8 cellular contexts compared by ENCODE assay signal in genomic region chr3:149752051-149752787, GRCh38. TPM values are rescaled to one million over a fixed set of nuclear protein-coding genes. Genes with fewer than 3 reads are reported as not detected.
A peak's percentile ranks its signal among the peaks of the same experiment; 100 is the strongest.
DNase-seq lines count a peak whose midpoint lies in the region; ATAC-seq and TF ChIP-seq lines count a peak whose summit lies in the region.

Gene COMMD2 (minus strand): TSS chr3:149752489. CDS start chr3:149752444, 45 bp downstream.

- DNase-seq in GM19238 (ENCODE audit: insufficient read length, low spot score) (peak; percentile 62), NCI-H510A treated with DMSO at 0.1 percent for 48 hours (lab: John Stamatoyannopoulos, UW) (peak; percentile 88), dedifferentiated amniotic fluid mesenchymal stem cell (ENCODE audit: extremely low spot score) (peak; percentile 87), left lung (peak; percentile 76 to 92)
- DNase-seq in activated CD4-positive, alpha-beta T cell treated with anti-CD3 and anti-CD28 coated beads, Interleukin-2, amount 10 ng/mL, durations not matched to agents 7 days and 5 days, result peak; percentile 78
- peak; percentile 67 to 70 for DNase-seq in stimulated activated CD4-positive, alpha-beta T cell treated with anti-CD3 and anti-CD28 coated beads, Interleukin-2, amount 100 ng/mL, for 48 hours

- ATAC-seq in HG03442 (IDR thresholded peaks at IDR 0.05; ENCODE audit: unreplicated experiment), result peak; percentile 97
- ATAC-seq in left lung, result peak; percentile 99

- H3K9me3 ChIP-seq in BLaER1 (no peaks in the 10 kb centered on the region), left lung (no peaks in the 10 kb centered on the region)

- peak within 1 kb of the TSS; percentile 93 for H3K4me3 ChIP-seq in BLaER1
- peak within 1 kb of the TSS; percentile 68 to 86 for H3K4me3 ChIP-seq in left lung

- peaks cover 23% of the 10 kb centered on the region for H3K4me1 ChIP-seq in BLaER1
- peaks cover 0 to 24% of the 10 kb centered on the region in 2 donors for H3K4me1 ChIP-seq in left lung

- H4K20me1 ChIP-seq in BLaER1, result no peaks in the 10 kb centered on the region

- H3K9ac ChIP-seq in BLaER1, result peak within 1 kb of the TSS; percentile 78

- H3K4me1 Mint-ChIP-seq in activated CD4-positive, alpha-beta T cell treated with anti-CD3 and anti-CD28 coated beads, Interleukin-2, amount 10 ng/mL, durations not matched to agents 7 days and 5 days, result peaks cover 37% of the 10 kb centered on the region

- H3K4me3 Mint-ChIP-seq in activated CD4-positive, alpha-beta T cell treated with anti-CD3 and anti-CD28 coated beads, Interleukin-2, amount 10 ng/mL, durations not matched to agents 7 days and 5 days, result peak within 1 kb of the TSS; percentile 95

- CTCF ChIA-PET in activated CD4-positive, alpha-beta T cell treated with anti-CD3 and anti-CD28 coated beads, Interleukin-2, amount 10 ng/mL, durations not matched to agents 7 days and 5 days (lab: Charles Lee), result interaction anchor here (1.4 to 1.5 kb wide), 3 partner anchors 19 to 179 kb away, joined by 4 to 6 read pairs (median 6); no protein-coding TSS in a partner anchor

- H3K4me2 ChIP-seq in BLaER1, result peak within 1 kb of the TSS; percentile 81

- no peak for TF ChIP-seq CTCF in left lung (IDR thresholded peaks at IDR 0.05)

- POLR2A ChIA-PET in activated CD4-positive, alpha-beta T cell treated with anti-CD3 and anti-CD28 coated beads, Interleukin-2, amount 10 ng/mL, durations not matched to agents 7 days and 5 days (lab: Charles Lee), result no interaction called here

- intact Hi-C loops in left lung (cut with DNase I), result no loop called here

- H3K36me3 ChIP-seq in BLaER1, result peaks cover 29% of the 10 kb centered on the region
- H3K36me3 ChIP-seq in left lung, result peaks cover 0 to 23% of the 10 kb centered on the region in 2 donors

- H3K27me3 ChIP-seq in BLaER1 (no peaks in the 10 kb centered on the region), left lung (no peaks in the 10 kb centered on the region)

- H3K27ac ChIP-seq in BLaER1, result peak within 1 kb of the TSS; percentile 74
- H3K27ac ChIP-seq in left lung, result peak within 1 kb of the TSS; percentile 35 to 78

- no peaks in the 10 kb centered on the region for H3K27me3 Mint-ChIP-seq in activated CD4-positive, alpha-beta T cell treated with anti-CD3 and anti-CD28 coated beads, Interleukin-2, amount 10 ng/mL, durations not matched to agents 7 days and 5 days

- peaks cover 21% of the 10 kb centered on the region for H3K36me3 Mint-ChIP-seq in activated CD4-positive, alpha-beta T cell treated with anti-CD3 and anti-CD28 coated beads, Interleukin-2, amount 10 ng/mL, durations not matched to agents 7 days and 5 days (ENCODE audit: low read depth)

- peak within 1 kb of the TSS; percentile 92 for H3K27ac Mint-ChIP-seq in activated CD4-positive, alpha-beta T cell treated with anti-CD3 and anti-CD28 coated beads, Interleukin-2, amount 10 ng/mL, durations not matched to agents 7 days and 5 days

- peaks cover 2% of the 10 kb centered on the region for H3K9me3 Mint-ChIP-seq in activated CD4-positive, alpha-beta T cell treated with anti-CD3 and anti-CD28 coated beads, Interleukin-2, amount 10 ng/mL, durations not matched to agents 7 days and 5 days

RNA-seq across cellular contexts. Expression of gene COMMD2, which starts in this region (rescaled TPM):
- 10 to 100 TPM; 30.9 to 32.9 TPM for total RNA-seq in activated CD4-positive, alpha-beta T cell treated with anti-CD3 and anti-CD28 coated beads, Interleukin-2, amount 10 ng/mL, durations not matched to agents 7 days and 5 days
- 10 to 100 TPM; 43.1 to 44.7 TPM for total RNA-seq in left lung

Comparison
In these comparisons a context has a peak if more than half of its experiments do, and no peak if none do; other contexts are left out.
1. Peak in every context shown above with its lines: DNase-seq, ATAC-seq, H3K4me3 ChIP-seq and H3K27ac ChIP-seq.